In genomic region chr17:38464251-38464722, GRCh38 we compare ENCODE assay signal across 8 cellular contexts. TPM values are rescaled to one million over a fixed set of nuclear protein-coding genes. Genes with fewer than 3 reads are reported as not detected.
DNase-seq lines count a peak whose midpoint lies in the region; ATAC-seq and TF ChIP-seq lines count a peak whose summit lies in the region.

No MANE protein-coding gene starts in this region.

- H3K4me1 ChIP-seq in SJSA1 (replicated peaks), result peaks cover 44% of the 10 kb centered on the region

- no peak for ATAC-seq in GM21529 (IDR thresholded peaks at IDR 0.05; ENCODE audit: unreplicated experiment)
- no peak for ATAC-seq in HG03135 (IDR thresholded peaks at IDR 0.05; ENCODE audit: unreplicated experiment)
- ATAC-seq in HG03039 (IDR thresholded peaks at IDR 0.05; ENCODE audit: unreplicated experiment), result no peak

- peaks cover 92% of the 10 kb centered on the region for H3K36me3 ChIP-seq in SJSA1

- no peak for TF ChIP-seq CTCF in AG10803 (conservative IDR thresholded peaks at IDR 0.05; ENCODE audit: low read length)
- no peak for TF ChIP-seq CTCF in fibroblast of the aortic adventitia (IDR thresholded peaks at IDR 0.05; ENCODE audit: insufficient read depth, low read length)

- H3K4me3 ChIP-seq in AG10803 (ENCODE audit: low read length) (peak overlapping the region; percentile 74), SJSA1 (peak overlapping the region; percentile 37), fibroblast of the aortic adventitia (ENCODE audit: low read depth, low read length) (peak overlapping the region; percentile 46)

- DNase-seq in AG10803 (ENCODE audit: low read depth) (peak; percentile 74), SJSA1 (ENCODE audit: low read depth in 1 of 2, low spot score in 2 of 2) (no peak), fibroblast of the aortic adventitia (ENCODE audit: low read depth) (no peak), occipital lobe (lab: John Stamatoyannopoulos, UW) (peak; percentile 59), activated gamma-delta T cell (lab: John Stamatoyannopoulos, UW) (no peak)

- no peaks in the 10 kb centered on the region for H3K9me3 ChIP-seq in SJSA1 (replicated peaks)

- H3K27me3 ChIP-seq in SJSA1 (replicated peaks), result no peaks in the 10 kb centered on the region

- peak overlapping the region; percentile 95 for H3K27ac ChIP-seq in SJSA1

RNA-seq across cellular contexts. Expression of gene ARHGAP23, which starts 36.0 kb away (rescaled TPM):
- 24.9 and 56.4 TPM in 2 replicates for total RNA-seq in SJSA1 (2014; rRNA removed; shearing (Covaris generic))
- total RNA-seq in fibroblast of the aortic adventitia (ENCODE audit: low replicate concordance) (36.6 and 38.3 TPM in 2 replicates), occipital lobe (42.9 TPM)

Comparison
In these comparisons a context has a peak if more than half of its experiments do, and no peak if none do; other contexts are left out.
1. DNase-seq: peak in AG10803 (single experiment) and occipital lobe (single experiment); none in SJSA1 (0 of 2), fibroblast of the aortic adventitia (single experiment) and activated gamma-delta T cell (single experiment).
2. Peak in every context shown above with its lines, with median percentiles within 50 percentile points of each other: H3K4me3 ChIP-seq.